25 cellular contexts compared by ENCODE assay signal in the genomic region with DNA sequence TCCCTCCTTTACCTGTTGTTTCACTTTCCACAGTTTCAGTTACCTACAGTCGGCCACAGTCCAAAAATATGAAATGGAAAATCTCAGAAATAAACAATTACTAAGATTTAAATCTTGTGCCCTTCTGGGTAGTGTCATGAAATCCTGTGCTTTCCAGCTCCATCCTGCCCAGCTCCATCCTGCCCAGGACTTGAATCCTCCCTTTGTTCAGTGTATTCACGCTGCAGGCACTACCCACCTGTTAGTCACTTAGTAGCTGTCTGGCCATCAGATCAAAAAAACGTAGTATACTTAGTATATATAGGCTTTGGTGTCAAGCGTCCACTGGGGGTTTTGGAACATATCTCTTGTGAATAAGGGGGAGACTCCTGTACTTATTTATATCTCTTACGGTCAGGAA.
"Had no signal": no experiment of that assay in that cellular context is flagged by ENCODE, and none has a peak within 500 bp of the region (broad histone marks: within the 10 kb centered on the region; RNA-seq: fewer than 3 reads in every experiment).

No MANE protein-coding gene starts in this region.

- H3K27ac ChIP-seq: brain microvascular endothelial cell, Peyer's patch, SJCRH30 had no signal

- H3K27me3 ChIP-seq: brain microvascular endothelial cell, Peyer's patch had no signal

- ATAC-seq: activated CD4-positive, CD25-positive, alpha-beta regulatory T cell treated with anti-CD3 and anti-CD28 coated beads, Interleukin-2, amount 50 U/mL, for 24 hours; activated CD8-positive, alpha-beta T cell treated with anti-CD3 and anti-CD28 coated beads for 36 hours; activated T-cell treated with anti-CD3 and anti-CD28 coated beads, Interleukin-2, amount 50 U/mL, for 72 hours; SK-N-SH treated with all-trans-retinoic acid at 6 μM for 48 hours had no signal

- H3K36me3 ChIP-seq: brain microvascular endothelial cell, Peyer's patch, SJCRH30 had no signal

- DNase-seq: activated CD4-positive, alpha-beta T cell treated with anti-CD3 and anti-CD28 coated beads for 4 hours; activated CD8-positive, alpha-beta memory T cell treated with anti-CD3 and anti-CD28 coated beads, Interleukin-2, amount 50 U/mL, for 4 hours; activated CD8-positive, alpha-beta T cell treated with anti-CD3 and anti-CD28 coated beads for 36 hours; activated gamma-delta T cell treated with Interleukin-2 at 50 U/mL for 16 hours; activated naive CD4-positive, alpha-beta T cell treated with anti-CD3 and anti-CD28 coated beads, Interleukin-2, amount 10 ng/mL, durations not matched to agents 7 days and 5 days; activated naive CD8-positive, alpha-beta T cell treated with anti-CD3 and anti-CD28 coated beads for 36 hours; activated T-cell treated with anti-CD3 and anti-CD28 coated beads, Interleukin-2, amount 50 U/mL, for 72 hours; brain microvascular endothelial cell; caudate nucleus; NCI-H1105 treated with DMSO at 0.1 percent for 48 hours; NCI-H1436 treated with DMSO at 0.1 percent for 48 hours; NCI-H187; NCI-H2081; NCI-H2171; NCI-H226; NCI-H526; NCI-H774; NK-92 treated with Interleukin-12 subunit alpha and Interleukin-12 subunit beta, amount 100 ng/mL, for 24 hours; OCI-M1; Peyer's patch; Right ventricle myocardium superior; SW 1271 had no signal

- H3K4me3 ChIP-seq: Peyer's patch, SJCRH30 had no signal

- H3K4me1 ChIP-seq: Peyer's patch, SJCRH30 had no signal
